14 cellular contexts compared by ENCODE assay signal in the genomic region with DNA sequence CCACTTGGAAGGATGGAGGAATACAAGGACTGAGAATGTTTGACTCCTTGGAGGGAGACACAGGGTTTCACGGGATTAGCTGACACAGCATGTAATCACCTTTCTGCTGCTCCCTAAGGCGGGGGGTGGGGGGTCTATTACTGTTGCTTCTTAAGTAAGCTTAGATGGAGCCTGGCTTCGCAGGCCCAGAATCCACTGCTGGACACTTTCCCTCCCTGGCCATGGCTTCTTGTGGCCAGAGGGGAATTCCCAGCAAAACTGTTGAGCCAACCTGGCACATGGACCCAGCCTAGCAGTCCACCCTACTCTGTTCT. TPM values are rescaled to one million over a fixed set of nuclear protein-coding genes. Genes with fewer than 3 reads are reported as not detected.
DNase-seq lines count a peak whose midpoint lies in the region; FAIRE-seq and TF ChIP-seq lines count a peak whose summit lies in the region.
"Had no signal": no experiment of that assay in that cellular context is flagged by ENCODE, and none has a peak within 500 bp of the region (broad histone marks: within the 10 kb centered on the region; RNA-seq: fewer than 3 reads in every experiment).

No MANE protein-coding gene starts in this region.

- peaks cover 27% of the 10 kb centered on the region for H3K4me1 Mint-ChIP-seq in glutamatergic neuron (ENCODE audit: low read depth, unreplicated experiment)
- H3K4me1 Mint-ChIP-seq: CD14-positive monocyte had no signal

- TF ChIP-seq CTCF in D721Med (IDR thresholded peaks at IDR 0.05; ENCODE audit: insufficient read depth, missing control alignments), result no peak
- no peak for TF ChIP-seq CTCF in Peyer's patch (IDR thresholded peaks at IDR 0.05)
- no peak for TF ChIP-seq CTCF in glutamatergic neuron (IDR thresholded peaks at IDR 0.05; ENCODE audit: partially characterized antibody, unreplicated experiment)
- no peak for TF ChIP-seq CTCF in sigmoid colon (IDR thresholded peaks at IDR 0.05)

- no peak for TF ChIP-seq EP300 in sigmoid colon (IDR thresholded peaks at IDR 0.05)

- 79% methylated on average over 3 of the region's 3 CpGs for WGBS in sigmoid colon, 2 donors

- peaks cover 12% of the 10 kb centered on the region for H3K9me3 Mint-ChIP-seq in glutamatergic neuron (ENCODE audit: unreplicated experiment)

- peak; percentile 34 for DNase-seq in D721Med (ENCODE audit: insufficient read length, low spot score)
- DNase-seq in Peyer's patch, result no peak
- DNase-seq in glutamatergic neuron, result no peak
- DNase-seq in sigmoid colon, result no peak
- DNase-seq in H7, result no peak
- DNase-seq in NCI-H187 (lab: John Stamatoyannopoulos, UW), result no peak
- DNase-seq in epidermal melanocyte (ENCODE audit: insufficient read length, low spot score), result no peak
- DNase-seq in HUDEP-2 (lab: John Stamatoyannopoulos, UW; ENCODE audit: unreplicated experiment in 76 of 76), result no peak
- DNase-seq: activated CD4-positive, alpha-beta T cell treated with anti-CD3 and anti-CD28 coated beads, Interleukin-2, amount 50 U/mL, for 4 hours; activated effector memory CD4-positive, alpha-beta T cell treated with anti-CD3 and anti-CD28 coated beads, Interleukin-2, amount 50 U/mL, for 16 hours had no signal

- no peaks in the 10 kb centered on the region for H3K9me3 ChIP-seq in Peyer's patch
- H3K9me3 ChIP-seq in sigmoid colon, result no peaks in the 10 kb centered on the region

- H3K4me3 Mint-ChIP-seq in glutamatergic neuron (ENCODE audit: unreplicated experiment), result no peak overlapping the region
- H3K4me3 Mint-ChIP-seq: CD14-positive monocyte had no signal

- TF ChIP-seq POLR2A in Peyer's patch (IDR thresholded peaks at IDR 0.05) (no peak), sigmoid colon (IDR thresholded peaks at IDR 0.05) (no peak)

- H3K27ac Mint-ChIP-seq in glutamatergic neuron (ENCODE audit: unreplicated experiment), result peak overlapping the region; percentile 78
- H3K27ac Mint-ChIP-seq: CD14-positive monocyte had no signal

- no peaks in the 10 kb centered on the region for H3K27me3 ChIP-seq in Peyer's patch
- H3K27me3 ChIP-seq in sigmoid colon, result no peaks in the 10 kb centered on the region
- H3K27me3 ChIP-seq in H7 (ENCODE audit: control insufficient read depth, insufficient read depth, low read length), result no peaks in the 10 kb centered on the region

- peaks cover 3% of the 10 kb centered on the region for H3K36me3 Mint-ChIP-seq in glutamatergic neuron (ENCODE audit: unreplicated experiment)
- H3K36me3 Mint-ChIP-seq: CD14-positive monocyte had no signal

- H3K36me3 ChIP-seq in Peyer's patch (no peaks in the 10 kb centered on the region), sigmoid colon (no peaks in the 10 kb centered on the region), H7 (replicated peaks; ENCODE audit: control insufficient read depth, insufficient read depth, low read length) (no peaks in the 10 kb centered on the region)

- peaks cover 8% of the 10 kb centered on the region for H3K27me3 Mint-ChIP-seq in glutamatergic neuron (ENCODE audit: unreplicated experiment)

- H3K4me3 ChIP-seq in Peyer's patch, result no peak overlapping the region
- no peak overlapping the region for H3K4me3 ChIP-seq in sigmoid colon
- no peak overlapping the region for H3K4me3 ChIP-seq in H7 (ENCODE audit: insufficient read depth, low read depth, low read length)

- FAIRE-seq in D721Med (lab: Jason Lieb, UNC), result peak; percentile 48
- FAIRE-seq: bronchial epithelial cell, endothelial cell of umbilical vein had no signal

- intact Hi-C loops in sigmoid colon (cut with DNase I), result loop anchor here (5.0 to 10.0 kb wide), 2 partner anchors 57 to 101 kb away; a partner anchor contains a TSS

- H3K27ac ChIP-seq in Peyer's patch (peak overlapping the region in 3 of 4 donors; percentile 19 to 74 (median 28)), sigmoid colon (peak overlapping the region in 3 of 4 donors; percentile 42 to 75 (median 71))
- H3K27ac ChIP-seq: KMS-11 had no signal

- H3K4me1 ChIP-seq in Peyer's patch, result peaks cover 0 to 11% (median 0%) of the 10 kb centered on the region in 4 donors
- H3K4me1 ChIP-seq in sigmoid colon, result peaks cover 0 to 42% (median 37%) of the 10 kb centered on the region in 4 donors

RNA-seq across cellular contexts. Expression of a gene that starts 55.4 kb away (rescaled TPM):
- 100 to 1,000 TPM; 136 to 221 (median 172) TPM for total RNA-seq in Peyer's patch
- 66.0 TPM for total RNA-seq in glutamatergic neuron (ENCODE audit: unreplicated experiment)
- 10 to 100 TPM; 62.6 to 71.0 (median 66.9) TPM for total RNA-seq in sigmoid colon
- polyA plus RNA-seq in sigmoid colon, result 10 to 100 TPM; 30.6 to 83.7 (median 31.9) TPM
- total RNA-seq in H7 (2014; rRNA removed; shearing (Covaris generic)), result 27.1 and 40.2 TPM in 2 replicates
